ENCODE assay signal across 1 cellular context in the genomic region with DNA sequence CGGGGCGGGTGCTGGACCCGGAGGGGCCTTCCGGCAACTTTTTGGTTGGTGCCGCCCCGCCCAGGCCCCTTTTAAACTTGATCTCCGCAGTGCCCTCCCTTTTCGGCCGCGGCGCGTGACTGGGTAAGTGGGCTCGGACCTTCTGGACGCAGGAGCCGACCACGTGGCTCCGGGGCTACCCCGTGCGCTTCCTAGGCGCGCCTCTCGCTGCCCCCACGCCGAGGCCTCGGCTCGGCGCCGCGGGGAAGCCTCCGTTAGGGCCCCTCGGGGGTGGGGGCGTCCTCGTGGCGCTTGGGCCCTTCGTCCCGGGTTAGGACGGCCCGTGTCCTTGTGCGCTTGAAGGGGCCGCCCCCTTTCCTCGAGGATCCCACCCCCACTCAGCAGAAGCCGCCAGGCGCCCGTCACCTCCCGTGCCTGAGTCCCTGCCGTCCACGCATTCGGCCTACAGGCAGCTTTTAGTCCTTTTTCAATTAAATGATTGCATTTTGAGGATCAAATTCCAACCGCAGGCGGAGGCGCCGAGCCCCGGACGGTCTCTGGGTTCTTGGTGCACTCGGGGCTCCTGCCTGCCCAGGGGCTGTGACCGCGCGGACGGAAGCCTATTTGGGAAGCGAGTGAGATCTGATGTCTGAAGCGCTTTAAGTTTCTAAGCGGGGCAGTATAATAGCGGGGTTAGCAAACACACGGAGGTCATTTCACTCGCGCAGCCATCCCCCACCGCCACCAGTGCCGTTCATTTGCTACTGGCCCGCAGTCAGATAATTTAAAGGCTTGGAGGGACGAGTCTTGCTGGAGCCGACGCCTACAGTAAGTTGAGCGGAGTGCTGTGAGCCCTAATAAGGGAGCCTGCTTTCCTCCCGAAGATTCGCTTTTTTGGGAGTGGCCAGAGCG.
TF ChIP-seq lines count a peak whose summit lies in the region.

No MANE protein-coding gene starts in this region.

TF ChIP-seq in HepG2, 621 proteins besides CTCF, POLR2A, EP300 and RAD21 (continued from another document and continues in another):
- TF ChIP-seq, protein P1, sequence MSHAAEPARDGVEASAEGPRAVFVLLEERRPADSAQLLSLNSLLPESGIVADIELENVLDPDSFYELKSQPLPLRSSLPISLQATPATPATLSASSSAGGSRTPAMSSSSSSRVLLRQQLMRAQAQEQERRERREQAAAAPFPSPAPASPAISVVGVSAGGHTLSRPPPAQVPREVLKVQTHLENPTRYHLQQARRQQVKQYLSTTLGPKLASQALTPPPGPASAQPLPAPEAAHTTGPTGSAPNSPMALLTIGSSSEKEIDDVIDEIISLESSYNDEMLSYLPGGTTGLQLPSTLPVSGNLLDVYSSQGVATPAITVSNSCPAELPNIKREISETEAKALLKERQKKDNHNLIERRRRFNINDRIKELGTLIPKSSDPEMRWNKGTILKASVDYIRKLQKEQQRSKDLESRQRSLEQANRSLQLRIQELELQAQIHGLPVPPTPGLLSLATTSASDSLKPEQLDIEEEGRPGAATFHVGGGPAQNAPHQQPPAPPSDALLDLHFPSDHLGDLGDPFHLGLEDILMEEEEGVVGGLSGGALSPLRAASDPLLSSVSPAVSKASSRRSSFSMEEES (CRISPR knock-in tag; IDR thresholded peaks at IDR 0.05), result peak; percentile 87
- TF ChIP-seq NFE2L1 (CRISPR knock-in tag; IDR thresholded peaks at IDR 0.05; ENCODE audit: borderline replicate concordance), result peak; percentile 23; the same call in 1 of the 2 replicates
- no peak for TF ChIP-seq NONO (IDR thresholded peaks at IDR 0.05)
- peak; percentile 74 for TF ChIP-seq NONO (CRISPR knock-in tag; conservative IDR thresholded peaks at IDR 0.05)
- no peak for TF ChIP-seq SP1 (IDR thresholded peaks at IDR 0.05)
- peak; percentile 54 for TF ChIP-seq SP1 (CRISPR knock-in tag; IDR thresholded peaks at IDR 0.05)
- peak; percentile 77; the same call in 1 of the 2 replicates for TF ChIP-seq ZNF709 (CRISPR knock-in tag; IDR thresholded peaks at IDR 0.05)
- TF ChIP-seq, protein P2, sequence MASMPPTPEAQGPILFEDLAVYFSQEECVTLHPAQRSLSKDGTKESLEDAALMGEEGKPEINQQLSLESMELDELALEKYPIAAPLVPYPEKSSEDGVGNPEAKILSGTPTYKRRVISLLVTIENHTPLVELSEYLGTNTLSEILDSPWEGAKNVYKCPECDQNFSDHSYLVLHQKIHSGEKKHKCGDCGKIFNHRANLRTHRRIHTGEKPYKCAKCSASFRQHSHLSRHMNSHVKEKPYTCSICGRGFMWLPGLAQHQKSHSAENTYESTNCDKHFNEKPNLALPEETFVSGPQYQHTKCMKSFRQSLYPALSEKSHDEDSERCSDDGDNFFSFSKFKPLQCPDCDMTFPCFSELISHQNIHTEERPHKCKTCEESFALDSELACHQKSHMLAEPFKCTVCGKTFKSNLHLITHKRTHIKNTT (CRISPR knock-in tag; IDR thresholded peaks at IDR 0.05), result no peak
- TF ChIP-seq, protein P3, sequence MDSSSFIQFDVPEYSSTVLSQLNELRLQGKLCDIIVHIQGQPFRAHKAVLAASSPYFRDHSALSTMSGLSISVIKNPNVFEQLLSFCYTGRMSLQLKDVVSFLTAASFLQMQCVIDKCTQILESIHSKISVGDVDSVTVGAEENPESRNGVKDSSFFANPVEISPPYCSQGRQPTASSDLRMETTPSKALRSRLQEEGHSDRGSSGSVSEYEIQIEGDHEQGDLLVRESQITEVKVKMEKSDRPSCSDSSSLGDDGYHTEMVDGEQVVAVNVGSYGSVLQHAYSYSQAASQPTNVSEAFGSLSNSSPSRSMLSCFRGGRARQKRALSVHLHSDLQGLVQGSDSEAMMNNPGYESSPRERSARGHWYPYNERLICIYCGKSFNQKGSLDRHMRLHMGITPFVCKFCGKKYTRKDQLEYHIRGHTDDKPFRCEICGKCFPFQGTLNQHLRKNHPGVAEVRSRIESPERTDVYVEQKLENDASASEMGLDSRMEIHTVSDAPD (CRISPR knock-in tag; IDR thresholded peaks at IDR 0.05), result no peak
- no peak for TF ChIP-seq ZNF335 (CRISPR knock-in tag; IDR thresholded peaks at IDR 0.05)
- TF ChIP-seq ZNF83 (CRISPR knock-in tag; IDR thresholded peaks at IDR 0.05; ENCODE audit: borderline replicate concordance), result no peak
- TF ChIP-seq, protein P4, sequence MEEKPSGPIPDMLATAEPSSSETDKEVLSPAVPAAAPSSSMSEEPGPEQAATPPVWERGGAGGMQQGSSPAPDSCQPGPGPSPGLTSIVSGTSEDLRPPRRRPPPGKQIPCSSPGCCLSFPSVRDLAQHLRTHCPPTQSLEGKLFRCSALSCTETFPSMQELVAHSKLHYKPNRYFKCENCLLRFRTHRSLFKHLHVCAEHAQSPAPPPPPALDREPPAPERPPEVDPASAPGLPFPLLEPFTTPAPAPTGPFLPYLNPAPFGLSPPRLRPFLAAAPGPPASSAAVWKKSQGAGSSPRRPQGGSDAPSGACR (CRISPR knock-in tag; IDR thresholded peaks at IDR 0.05), result no peak
- peak; percentile 81; the same call in 1 of the 2 replicates for TF ChIP-seq ZSCAN21 (CRISPR knock-in tag; IDR thresholded peaks at IDR 0.05; ENCODE audit: borderline replicate concordance)
- TF ChIP-seq ZNF547 (CRISPR knock-in tag; IDR thresholded peaks at IDR 0.05), result peak; percentile 50; the same call in 1 of the 2 replicates
- TF ChIP-seq ZNF775 (CRISPR knock-in tag; IDR thresholded peaks at IDR 0.05; ENCODE audit: borderline replicate concordance), result no peak
- TF ChIP-seq AKAP8 (CRISPR knock-in tag; IDR thresholded peaks at IDR 0.05), result no peak
- TF ChIP-seq ZNF496 (CRISPR knock-in tag; IDR thresholded peaks at IDR 0.05; ENCODE audit: insufficient replicate concordance), result no peak
- no peak for TF ChIP-seq ZNF850 (CRISPR knock-in tag; conservative IDR thresholded peaks at IDR 0.05)
- TF ChIP-seq, protein P5, sequence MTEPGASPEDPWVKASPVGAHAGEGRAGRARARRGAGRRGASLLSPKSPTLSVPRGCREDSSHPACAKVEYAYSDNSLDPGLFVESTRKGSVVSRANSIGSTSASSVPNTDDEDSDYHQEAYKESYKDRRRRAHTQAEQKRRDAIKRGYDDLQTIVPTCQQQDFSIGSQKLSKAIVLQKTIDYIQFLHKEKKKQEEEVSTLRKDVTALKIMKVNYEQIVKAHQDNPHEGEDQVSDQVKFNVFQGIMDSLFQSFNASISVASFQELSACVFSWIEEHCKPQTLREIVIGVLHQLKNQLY (CRISPR knock-in tag; IDR thresholded peaks at IDR 0.05), result peak; percentile 56; the same call in 1 of the 2 replicates
- TF ChIP-seq, protein P6, sequence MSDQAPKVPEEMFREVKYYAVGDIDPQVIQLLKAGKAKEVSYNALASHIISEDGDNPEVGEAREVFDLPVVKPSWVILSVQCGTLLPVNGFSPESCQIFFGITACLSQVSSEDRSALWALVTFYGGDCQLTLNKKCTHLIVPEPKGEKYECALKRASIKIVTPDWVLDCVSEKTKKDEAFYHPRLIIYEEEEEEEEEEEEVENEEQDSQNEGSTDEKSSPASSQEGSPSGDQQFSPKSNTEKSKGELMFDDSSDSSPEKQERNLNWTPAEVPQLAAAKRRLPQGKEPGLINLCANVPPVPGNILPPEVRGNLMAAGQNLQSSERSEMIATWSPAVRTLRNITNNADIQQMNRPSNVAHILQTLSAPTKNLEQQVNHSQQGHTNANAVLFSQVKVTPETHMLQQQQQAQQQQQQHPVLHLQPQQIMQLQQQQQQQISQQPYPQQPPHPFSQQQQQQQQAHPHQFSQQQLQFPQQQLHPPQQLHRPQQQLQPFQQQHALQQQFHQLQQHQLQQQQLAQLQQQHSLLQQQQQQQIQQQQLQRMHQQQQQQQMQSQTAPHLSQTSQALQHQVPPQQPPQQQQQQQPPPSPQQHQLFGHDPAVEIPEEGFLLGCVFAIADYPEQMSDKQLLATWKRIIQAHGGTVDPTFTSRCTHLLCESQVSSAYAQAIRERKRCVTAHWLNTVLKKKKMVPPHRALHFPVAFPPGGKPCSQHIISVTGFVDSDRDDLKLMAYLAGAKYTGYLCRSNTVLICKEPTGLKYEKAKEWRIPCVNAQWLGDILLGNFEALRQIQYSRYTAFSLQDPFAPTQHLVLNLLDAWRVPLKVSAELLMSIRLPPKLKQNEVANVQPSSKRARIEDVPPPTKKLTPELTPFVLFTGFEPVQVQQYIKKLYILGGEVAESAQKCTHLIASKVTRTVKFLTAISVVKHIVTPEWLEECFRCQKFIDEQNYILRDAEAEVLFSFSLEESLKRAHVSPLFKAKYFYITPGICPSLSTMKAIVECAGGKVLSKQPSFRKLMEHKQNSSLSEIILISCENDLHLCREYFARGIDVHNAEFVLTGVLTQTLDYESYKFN (CRISPR knock-in tag; conservative IDR thresholded peaks at IDR 0.05), result peak; percentile 36; the same call in 1 of the 2 replicates
- TF ChIP-seq SIN3A (IDR thresholded peaks at IDR 0.05; ENCODE audit: borderline replicate concordance, low read depth, low read length), result peak; percentile 33; the same call in 1 of the 2 replicates
- TF ChIP-seq ZFP1 (CRISPR knock-in tag; IDR thresholded peaks at IDR 0.05), result no peak
- no peak for TF ChIP-seq HCFC1 (IDR thresholded peaks at IDR 0.05; ENCODE audit: low read depth, low read length)
- TF ChIP-seq, protein P7, sequence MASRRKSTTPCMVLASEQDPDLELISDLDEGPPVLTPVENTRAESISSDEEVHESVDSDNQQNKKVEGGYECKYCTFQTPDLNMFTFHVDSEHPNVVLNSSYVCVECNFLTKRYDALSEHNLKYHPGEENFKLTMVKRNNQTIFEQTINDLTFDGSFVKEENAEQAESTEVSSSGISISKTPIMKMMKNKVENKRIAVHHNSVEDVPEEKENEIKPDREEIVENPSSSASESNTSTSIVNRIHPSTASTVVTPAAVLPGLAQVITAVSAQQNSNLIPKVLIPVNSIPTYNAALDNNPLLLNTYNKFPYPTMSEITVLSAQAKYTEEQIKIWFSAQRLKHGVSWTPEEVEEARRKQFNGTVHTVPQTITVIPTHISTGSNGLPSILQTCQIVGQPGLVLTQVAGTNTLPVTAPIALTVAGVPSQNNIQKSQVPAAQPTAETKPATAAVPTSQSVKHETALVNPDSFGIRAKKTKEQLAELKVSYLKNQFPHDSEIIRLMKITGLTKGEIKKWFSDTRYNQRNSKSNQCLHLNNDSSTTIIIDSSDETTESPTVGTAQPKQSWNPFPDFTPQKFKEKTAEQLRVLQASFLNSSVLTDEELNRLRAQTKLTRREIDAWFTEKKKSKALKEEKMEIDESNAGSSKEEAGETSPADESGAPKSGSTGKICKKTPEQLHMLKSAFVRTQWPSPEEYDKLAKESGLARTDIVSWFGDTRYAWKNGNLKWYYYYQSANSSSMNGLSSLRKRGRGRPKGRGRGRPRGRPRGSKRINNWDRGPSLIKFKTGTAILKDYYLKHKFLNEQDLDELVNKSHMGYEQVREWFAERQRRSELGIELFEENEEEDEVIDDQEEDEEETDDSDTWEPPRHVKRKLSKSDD (CRISPR knock-in tag; IDR thresholded peaks at IDR 0.05; ENCODE audit: low read depth), result peak; percentile 14; the same call in 1 of the 2 replicates
- TF ChIP-seq STAT5B (CRISPR knock-in tag; IDR thresholded peaks at IDR 0.05), result no peak
- no peak for TF ChIP-seq ZBTB3 (CRISPR knock-in tag; IDR thresholded peaks at IDR 0.05; ENCODE audit: borderline replicate concordance, low read depth)
- peak; percentile 91 for TF ChIP-seq KLF12 (CRISPR knock-in tag; IDR thresholded peaks at IDR 0.05; ENCODE audit: borderline replicate concordance)
- TF ChIP-seq REL (CRISPR knock-in tag; conservative IDR thresholded peaks at IDR 0.05), result peak; percentile 87
- TF ChIP-seq, protein P8, sequence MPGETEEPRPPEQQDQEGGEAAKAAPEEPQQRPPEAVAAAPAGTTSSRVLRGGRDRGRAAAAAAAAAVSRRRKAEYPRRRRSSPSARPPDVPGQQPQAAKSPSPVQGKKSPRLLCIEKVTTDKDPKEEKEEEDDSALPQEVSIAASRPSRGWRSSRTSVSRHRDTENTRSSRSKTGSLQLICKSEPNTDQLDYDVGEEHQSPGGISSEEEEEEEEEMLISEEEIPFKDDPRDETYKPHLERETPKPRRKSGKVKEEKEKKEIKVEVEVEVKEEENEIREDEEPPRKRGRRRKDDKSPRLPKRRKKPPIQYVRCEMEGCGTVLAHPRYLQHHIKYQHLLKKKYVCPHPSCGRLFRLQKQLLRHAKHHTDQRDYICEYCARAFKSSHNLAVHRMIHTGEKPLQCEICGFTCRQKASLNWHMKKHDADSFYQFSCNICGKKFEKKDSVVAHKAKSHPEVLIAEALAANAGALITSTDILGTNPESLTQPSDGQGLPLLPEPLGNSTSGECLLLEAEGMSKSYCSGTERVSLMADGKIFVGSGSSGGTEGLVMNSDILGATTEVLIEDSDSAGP (CRISPR knock-in tag; IDR thresholded peaks at IDR 0.05; ENCODE audit: borderline replicate concordance), result peak; percentile 82
- TF ChIP-seq ZBTB20 (CRISPR knock-in tag; IDR thresholded peaks at IDR 0.05; ENCODE audit: borderline replicate concordance, low read depth), result no peak
- TF ChIP-seq ZNF841 (CRISPR knock-in tag; IDR thresholded peaks at IDR 0.05; ENCODE audit: borderline replicate concordance), result peak; percentile 77; the same call in 1 of the 2 replicates
- no peak for TF ChIP-seq ZNF33A (CRISPR knock-in tag; IDR thresholded peaks at IDR 0.05; ENCODE audit: borderline replicate concordance)
- TF ChIP-seq SMAD1 (CRISPR knock-in tag; IDR thresholded peaks at IDR 0.05; ENCODE audit: borderline replicate concordance, low read depth), result peak; percentile 75; the same call in 1 of the 2 replicates
- no peak for TF ChIP-seq ZNF3 (CRISPR knock-in tag; IDR thresholded peaks at IDR 0.05)
- no peak for TF ChIP-seq ZNF484 (CRISPR knock-in tag; IDR thresholded peaks at IDR 0.05; ENCODE audit: borderline replicate concordance, low read depth)
- peak; percentile 54 for TF ChIP-seq RBM22 (optimal IDR thresholded peaks at IDR 0.05; ENCODE audit: low read length)
- TF ChIP-seq, protein P9, sequence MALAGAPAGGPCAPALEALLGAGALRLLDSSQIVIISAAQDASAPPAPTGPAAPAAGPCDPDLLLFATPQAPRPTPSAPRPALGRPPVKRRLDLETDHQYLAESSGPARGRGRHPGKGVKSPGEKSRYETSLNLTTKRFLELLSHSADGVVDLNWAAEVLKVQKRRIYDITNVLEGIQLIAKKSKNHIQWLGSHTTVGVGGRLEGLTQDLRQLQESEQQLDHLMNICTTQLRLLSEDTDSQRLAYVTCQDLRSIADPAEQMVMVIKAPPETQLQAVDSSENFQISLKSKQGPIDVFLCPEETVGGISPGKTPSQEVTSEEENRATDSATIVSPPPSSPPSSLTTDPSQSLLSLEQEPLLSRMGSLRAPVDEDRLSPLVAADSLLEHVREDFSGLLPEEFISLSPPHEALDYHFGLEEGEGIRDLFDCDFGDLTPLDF (CRISPR knock-in tag; IDR thresholded peaks at IDR 0.05), result peak; percentile 69
- TF ChIP-seq, protein P10, sequence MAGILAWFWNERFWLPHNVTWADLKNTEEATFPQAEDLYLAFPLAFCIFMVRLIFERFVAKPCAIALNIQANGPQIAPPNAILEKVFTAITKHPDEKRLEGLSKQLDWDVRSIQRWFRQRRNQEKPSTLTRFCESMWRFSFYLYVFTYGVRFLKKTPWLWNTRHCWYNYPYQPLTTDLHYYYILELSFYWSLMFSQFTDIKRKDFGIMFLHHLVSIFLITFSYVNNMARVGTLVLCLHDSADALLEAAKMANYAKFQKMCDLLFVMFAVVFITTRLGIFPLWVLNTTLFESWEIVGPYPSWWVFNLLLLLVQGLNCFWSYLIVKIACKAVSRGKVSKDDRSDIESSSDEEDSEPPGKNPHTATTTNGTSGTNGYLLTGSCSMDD (CRISPR knock-in tag; IDR thresholded peaks at IDR 0.05), result no peak
- TF ChIP-seq, protein P11, sequence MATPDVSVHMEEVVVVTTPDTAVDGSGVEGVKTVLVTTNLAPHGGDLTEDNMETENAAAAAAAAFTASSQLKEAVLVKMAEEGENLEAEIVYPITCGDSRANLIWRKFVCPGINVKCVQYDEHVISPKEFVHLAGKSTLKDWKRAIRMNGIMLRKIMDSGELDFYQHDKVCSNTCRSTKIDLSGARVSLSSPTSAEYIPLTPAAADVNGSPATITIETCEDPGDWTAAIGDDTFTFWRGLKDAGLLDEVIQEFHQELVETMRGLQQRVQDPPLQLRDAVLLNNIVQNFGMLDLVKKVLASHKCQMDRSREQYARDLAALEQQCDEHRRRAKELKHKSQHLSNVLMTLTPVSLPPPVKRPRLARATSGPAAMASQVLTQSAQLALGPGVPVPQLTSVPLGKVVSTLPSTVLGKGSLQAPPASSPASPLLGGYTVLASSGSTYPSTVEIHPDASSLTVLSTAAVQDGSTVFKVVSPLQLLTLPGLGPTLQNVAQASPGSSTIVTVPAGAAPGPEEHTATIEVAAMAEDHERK (CRISPR knock-in tag; IDR thresholded peaks at IDR 0.05; ENCODE audit: low read depth), result 0 out of 2 replicates have a peak, but pooled peaks have one; percentile 27
